In the genomic region with DNA sequence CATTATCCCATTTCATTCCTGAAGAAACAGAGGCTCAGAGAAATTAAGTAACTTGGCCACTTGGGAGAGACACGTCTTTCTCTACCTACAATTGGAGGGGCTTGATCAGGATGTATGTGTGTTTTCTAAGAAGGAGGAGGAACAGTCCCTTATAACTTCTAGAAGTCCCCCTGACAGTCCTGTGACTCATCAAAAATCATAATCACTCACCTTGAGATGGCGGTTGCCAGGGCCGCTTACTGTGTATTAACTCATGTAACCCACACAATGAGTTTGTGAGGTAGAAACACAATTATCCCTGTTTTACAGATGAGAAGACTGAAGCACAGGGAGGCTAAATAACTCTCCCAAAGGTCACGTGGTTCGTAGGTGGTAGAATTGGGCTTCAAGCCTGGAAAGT, we compare ENCODE assay signal across 16 cellular contexts. TPM values are rescaled to one million over a fixed set of nuclear protein-coding genes. Genes with fewer than 3 reads are reported as not detected.
"Had no signal": no experiment of that assay in that cellular context is flagged by ENCODE, and none has a peak within 500 bp of the region (broad histone marks: within the 10 kb centered on the region; RNA-seq: fewer than 3 reads in every experiment).

No MANE protein-coding gene starts in this region.

- H3K9me3 Mint-ChIP-seq: central memory CD8-positive, alpha-beta T cell had no signal

- DNase-seq: activated CD4-positive, alpha-beta T cell treated with anti-CD3 and anti-CD28 coated beads, Interleukin-2, amount 50 U/mL, for 1 hour; activated naive CD4-positive, alpha-beta T cell treated with anti-CD3 and anti-CD28 coated beads, Interleukin-2, amount 50 U/mL, for 16 hours; adrenal gland; cortex of kidney; effector CD8-positive, alpha-beta T cell; glutamatergic neuron; left cardiac atrium; mucosa of descending colon; naive thymus-derived CD8-positive, alpha-beta T cell; retina; stimulated activated naive CD4-positive, alpha-beta T cell treated with Interleukin-2 at 50 U/mL for 16 hours; T-cell; T1000; WERI-Rb-1 had no signal

- H3K4me3 Mint-ChIP-seq: central memory CD8-positive, alpha-beta T cell; naive thymus-derived CD8-positive, alpha-beta T cell; T-cell had no signal

- H3K27ac Mint-ChIP-seq: naive thymus-derived CD8-positive, alpha-beta T cell; T-cell had no signal

- ATAC-seq: left cardiac atrium; mucosa of descending colon; naive thymus-derived CD8-positive, alpha-beta T cell; T-cell had no signal

- H3K4me1 Mint-ChIP-seq: central memory CD8-positive, alpha-beta T cell; naive thymus-derived CD8-positive, alpha-beta T cell; T-cell had no signal

RNA-seq across cellular contexts. Expression of a gene that starts 56.8 kb away (rescaled TPM):
- polyA plus RNA-seq: adrenal gland; lung; naive thymus-derived CD8-positive, alpha-beta T cell had no signal
